8 cellular contexts compared by ENCODE assay signal in genomic region chr6:157379656-157380457, GRCh38. TPM values are rescaled to one million over a fixed set of nuclear protein-coding genes. Genes with fewer than 3 reads are reported as not detected.
DNase-seq lines count a peak whose midpoint lies in the region; ATAC-seq and TF ChIP-seq lines count a peak whose summit lies in the region.

No MANE protein-coding gene starts in this region.

- TF ChIP-seq EP300 in suprapubic skin (IDR thresholded peaks at IDR 0.05) = no peak

- H3K27me3 ChIP-seq in suprapubic skin = no peaks in the 10 kb centered on the region

- H3K9ac ChIP-seq in SK-N-MC (ENCODE audit: insufficient read length) = peak overlapping the region; percentile 71

- 0 out of 2 replicates have a peak overlapping the region, but pooled peaks have one; percentile 20 for H3K27ac ChIP-seq in SK-N-MC
- H3K27ac ChIP-seq in suprapubic skin = peak overlapping the region; percentile 96

- H3K9me3 ChIP-seq in SK-N-MC (ENCODE audit: low read depth, low read length) = no peaks in the 10 kb centered on the region
- H3K9me3 ChIP-seq in suprapubic skin = no peaks in the 10 kb centered on the region

- peaks cover 19% of the 10 kb centered on the region for H3K4me1 ChIP-seq in suprapubic skin

- ATAC-seq in HG02623 (IDR thresholded peaks at IDR 0.05; ENCODE audit: unreplicated experiment) = peak; percentile 77

- H3K4me3 ChIP-seq in SK-N-MC = peak overlapping the region; percentile 97
- H3K4me3 ChIP-seq in suprapubic skin = peak overlapping the region; percentile 67

- H3K36me3 ChIP-seq in SK-N-MC (ENCODE audit: insufficient read depth, low read length) (no peaks in the 10 kb centered on the region), suprapubic skin (no peaks in the 10 kb centered on the region)

- WGBS in suprapubic skin = under 1% methylated on average over 22 of the region's 45 CpGs

- TF ChIP-seq CTCF in GM10248 (IDR thresholded peaks at IDR 0.05; ENCODE audit: control extremely low read depth, extremely low read depth, low read depth, missing control alignments) (no peak), suprapubic skin (IDR thresholded peaks at IDR 0.05) (no peak)

- POLR2A ChIA-PET in GM10248 (lab: Yijun Ruan, JAX) = no interaction called here

- TF ChIP-seq POLR2A in suprapubic skin (IDR thresholded peaks at IDR 0.05) = no peak

- CTCF ChIA-PET in GM10248 (lab: Yijun Ruan, JAX) = interaction anchor here (1.1 to 1.7 kb wide), 4 partner anchors 9 to 60 kb away, joined by 3 to 8 read pairs (median 4); no protein-coding TSS in a partner anchor

- DNase-seq in GM10248 (ENCODE audit: extremely low spot score) (peak; percentile 89), NCI-H1092 (lab: John Stamatoyannopoulos, UW) (peak; percentile 94), SK-N-MC (ENCODE audit: low read depth, low spot score) (peak; percentile 56), glomerular endothelial cell (ENCODE audit: extremely low read depth, low read depth, low spot score) (peak; percentile 62), occipital lobe (lab: John Stamatoyannopoulos, UW) (peak; percentile 93), suprapubic skin (ENCODE audit: low spot score in 2 of 2) (peak; percentile 93 to 94)
- peak; percentile 89 for DNase-seq in activated naive CD4-positive, alpha-beta T cell treated with anti-CD3 and anti-CD28 coated beads, Interleukin-2, amount 50 U/mL, for 16 hours

RNA-seq across cellular contexts. Expression of gene ZDHHC14, which starts 1.1 kb away (rescaled TPM):
- 32.6 and 46.1 TPM in 2 replicates for total RNA-seq in glomerular endothelial cell
- total RNA-seq in occipital lobe = 14.3 TPM
- total RNA-seq in suprapubic skin = 1 to 10 TPM; 4.3 to 9.9 (median 7.7) TPM

RNA-seq across cellular contexts. Expression of gene TMEM242, which starts 56.5 kb away (rescaled TPM):
- total RNA-seq in glomerular endothelial cell (6.0 and 6.8 TPM in 2 replicates), occipital lobe (11.1 TPM), suprapubic skin (1 to 10 TPM; 3.9 to 5.7 (median 4.6) TPM)

Comparison
In these comparisons a context has a peak if more than half of its experiments do, and no peak if none do; other contexts are left out.
1. Peak in every context shown above with its lines: DNase-seq, ATAC-seq, H3K4me3 ChIP-seq and H3K27ac ChIP-seq.